ENCODE assay signal across 17 cellular contexts in the genomic region with DNA sequence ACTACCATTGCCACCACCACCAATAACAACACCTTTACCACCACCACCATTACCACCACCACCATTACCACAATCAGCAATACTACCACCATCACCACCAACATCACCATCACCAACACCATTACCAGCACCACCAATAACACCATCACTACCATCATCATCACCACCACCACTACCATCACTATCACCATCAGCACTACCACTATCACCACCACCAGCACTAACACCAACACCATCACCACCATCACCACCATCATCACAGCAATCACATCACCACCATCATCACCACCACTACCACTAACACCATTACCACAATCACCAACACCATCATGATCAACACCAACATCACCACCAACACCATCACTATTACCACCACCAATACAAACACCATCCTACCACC.
DNase-seq lines count a peak whose midpoint lies in the region; ATAC-seq, FAIRE-seq and TF ChIP-seq lines count a peak whose summit lies in the region.
"Had no signal": no experiment of that assay in that cellular context is flagged by ENCODE, and none has a peak within 500 bp of the region (broad histone marks: within the 10 kb centered on the region; RNA-seq: fewer than 3 reads in every experiment).

No MANE protein-coding gene starts in this region.

- TF ChIP-seq RAD21 in IMR-90 (IDR thresholded peaks at IDR 0.05; ENCODE audit: low read length): no peak

- H3K36me3 ChIP-seq in IMR-90 (ENCODE audit: control insufficient read depth, insufficient read depth, low read length) (no peaks in the 10 kb centered on the region), trophoblast cell (ENCODE audit: control insufficient read depth in 1 of 2, insufficient read depth in 2 of 2, low read length in 2 of 2) (no peaks in the 10 kb centered on the region), small intestine (ENCODE audit: control insufficient read depth in 2 of 2, insufficient read depth in 2 of 2, low read length in 2 of 2) (no peaks in the 10 kb centered on the region)
- H3K36me3 ChIP-seq: BLaER1, HAP-1 had no signal

- H3K9me3 ChIP-seq in IMR-90 (ENCODE audit: control insufficient read depth, insufficient read depth, low read length) (peaks cover 1% of the 10 kb centered on the region; the same call in 1 of the 2 replicates), trophoblast cell (ENCODE audit: insufficient read depth, low read depth, low read length) (peaks cover 5% of the 10 kb centered on the region), small intestine (ENCODE audit: control insufficient read depth, low read depth) (no peaks in the 10 kb centered on the region)
- H3K9me3 ChIP-seq: BLaER1, HAP-1 had no signal

- in situ Hi-C loops in IMR-90 (cut with MboI; ENCODE audit: low sequenced_read_pairs): no loop called here

- no peak overlapping the region for H2BK20ac ChIP-seq in IMR-90 (ENCODE audit: low read depth, low read length)

- H2BK120ac ChIP-seq in IMR-90 (ENCODE audit: low read depth, low read length) (no peak overlapping the region), trophoblast cell (ENCODE audit: insufficient read depth, low read length, poor library complexity) (no peak overlapping the region)

- ATAC-seq in IMR-90 (ENCODE audit: low read depth) (no peak), GM19324 (IDR thresholded peaks at IDR 0.05; ENCODE audit: low FRiP score, unreplicated experiment) (no peak)

- H4K91ac ChIP-seq in IMR-90 (ENCODE audit: insufficient read depth, low read depth, low read length) (no peak overlapping the region), trophoblast cell (ENCODE audit: low read depth, low read length) (no peak overlapping the region)

- POLR2A ChIA-PET in IMR-90 (lab: Charles Lee; ENCODE audit: unreplicated experiment): no interaction called here

- H3K4me3 ChIP-seq in IMR-90 (ENCODE audit: insufficient read depth, low read depth, low read length) (no peak overlapping the region), trophoblast cell (ENCODE audit: low read depth, low read length) (peak overlapping the region; percentile 36), small intestine (ENCODE audit: low read depth in 1 of 2, low read length in 2 of 2) (no peak overlapping the region)
- H3K4me3 ChIP-seq: BLaER1, HAP-1 had no signal

- DNase-seq in activated effector memory CD4-positive, alpha-beta T cell treated with anti-CD3 and anti-CD28 coated beads, Interleukin-2, amount 50 U/mL, for 16 hours: peak; percentile 0
- no peak for DNase-seq in activated effector memory CD4-positive, alpha-beta T cell treated with Interleukin-2 at 50 U/mL for 16 hours
- DNase-seq in IMR-90: no peak
- no peak for DNase-seq in trophoblast cell
- DNase-seq in small intestine: no peak
- no peak for DNase-seq in NCI-H2227 (lab: John Stamatoyannopoulos, UW; ENCODE audit: unreplicated experiment)
- DNase-seq: 8988T; CD4-positive, alpha-beta memory T cell; DMS153; DMS79; GDM1; GOT3 had no signal

- no peaks in the 10 kb centered on the region for H3K4me1 ChIP-seq in IMR-90 (ENCODE audit: control insufficient read depth, insufficient read depth, low read length)
- no peaks in the 10 kb centered on the region for H3K4me1 ChIP-seq in trophoblast cell (ENCODE audit: control insufficient read depth in 1 of 2, insufficient read depth in 2 of 2, low read length in 2 of 2)
- H3K4me1 ChIP-seq in small intestine (ENCODE audit: control insufficient read depth in 2 of 2, insufficient read depth in 1 of 2, low read depth in 1 of 2, low read length in 1 of 2): no peaks in the 10 kb centered on the region
- H3K4me1 ChIP-seq: HAP-1 had no signal

- H3K79me2 ChIP-seq in trophoblast cell (ENCODE audit: control insufficient read depth, insufficient read depth, low read length, poor library complexity): no peaks in the 10 kb centered on the region

- H3K23ac ChIP-seq in IMR-90 (ENCODE audit: low read depth, low read length) (no peak overlapping the region), trophoblast cell (ENCODE audit: low read length) (peak overlapping the region; percentile 30)

- H3K4me2 ChIP-seq in IMR-90 (ENCODE audit: low read depth, low read length): no peak overlapping the region
- no peak overlapping the region for H3K4me2 ChIP-seq in trophoblast cell (ENCODE audit: low read length)
- H3K4me2 ChIP-seq: BLaER1 had no signal

- no peak overlapping the region for H2BK15ac ChIP-seq in IMR-90 (ENCODE audit: low read depth, low read length)

- intact Hi-C loops in IMR-90 (cut with micrococcal nuclease): no loop called here

- H3K9me1 ChIP-seq in IMR-90 (ENCODE audit: insufficient read depth, low read length): no peaks in the 10 kb centered on the region

- no peak overlapping the region for H2AK5ac ChIP-seq in IMR-90 (ENCODE audit: low read depth, low read length)
- no peak overlapping the region for H2AK5ac ChIP-seq in trophoblast cell (ENCODE audit: low read length)

- no TSS peak for BruUV-seq in IMR-90 (replicated peaks; lab: Mats Ljungman, UMichigan)

- no peak overlapping the region for H3K9ac ChIP-seq in IMR-90 (ENCODE audit: low read depth, low read length)
- H3K9ac ChIP-seq in trophoblast cell (ENCODE audit: low read length): no peak overlapping the region
- H3K9ac ChIP-seq: BLaER1 had no signal

- H4K5ac ChIP-seq in IMR-90 (ENCODE audit: low read depth, low read length): no peak overlapping the region

- H3K27ac ChIP-seq in IMR-90 (ENCODE audit: insufficient read depth, low read length): no peak overlapping the region
- H3K27ac ChIP-seq in trophoblast cell (ENCODE audit: low read depth, low read length): no peak overlapping the region
- H3K27ac ChIP-seq in small intestine (ENCODE audit: low read depth in 1 of 2, low read length in 1 of 2): no peak overlapping the region
- H3K27ac ChIP-seq: BLaER1 had no signal

- H3K56ac ChIP-seq in IMR-90 (ENCODE audit: extremely low read depth, insufficient read depth, low read length): no peak overlapping the region

- no peak overlapping the region for H4K12ac ChIP-seq in trophoblast cell (ENCODE audit: low read depth, low read length)

- H2BK12ac ChIP-seq in trophoblast cell (ENCODE audit: low read length): no peak overlapping the region

- no peak overlapping the region for H3K18ac ChIP-seq in IMR-90 (ENCODE audit: low read depth, low read length)
- no peak overlapping the region for H3K18ac ChIP-seq in trophoblast cell (ENCODE audit: low read length)

- no peak overlapping the region for H3K4ac ChIP-seq in IMR-90 (ENCODE audit: low read depth, low read length)
- no peak overlapping the region for H3K4ac ChIP-seq in trophoblast cell (ENCODE audit: low read depth, low read length)

- CTCF ChIA-PET in IMR-90 (lab: Yijun Ruan, JAX): no interaction called here

- H3K79me1 ChIP-seq in IMR-90 (ENCODE audit: low read depth in 1 of 2, low read length in 2 of 2): no peaks in the 10 kb centered on the region
- no peaks in the 10 kb centered on the region for H3K79me1 ChIP-seq in trophoblast cell (ENCODE audit: low read length)

- no peaks in the 10 kb centered on the region for H4K20me1 ChIP-seq in IMR-90 (ENCODE audit: insufficient read depth, low read length)
- H4K20me1 ChIP-seq: BLaER1 had no signal

- no peak for FAIRE-seq in small intestine (lab: Jason Lieb, UNC)
- FAIRE-seq: GM12892, GM18507 had no signal

- H2BK5ac ChIP-seq in IMR-90 (ENCODE audit: low read depth, low read length, poor library complexity, severe bottlenecking) (peak overlapping the region; percentile 70), trophoblast cell (ENCODE audit: low read depth, low read length, poor library complexity) (no peak overlapping the region)

- H3K14ac ChIP-seq in IMR-90 (replicated peaks; ENCODE audit: low read depth, low read length) (no peak overlapping the region), trophoblast cell (ENCODE audit: low read length) (no peak overlapping the region)

- peak overlapping the region; percentile 58 for H2AFZ ChIP-seq in IMR-90 (replicated peaks; ENCODE audit: low read length, poor library complexity)
- H2AFZ ChIP-seq in trophoblast cell (ENCODE audit: insufficient read depth, low read length, poor library complexity): no peak overlapping the region

- H3K27me3 ChIP-seq in IMR-90 (ENCODE audit: control insufficient read depth, insufficient read depth, low read length) (no peaks in the 10 kb centered on the region), trophoblast cell (ENCODE audit: insufficient read depth, low read length) (no peaks in the 10 kb centered on the region), small intestine (ENCODE audit: control insufficient read depth in 2 of 2, insufficient read depth in 2 of 2, low read length in 2 of 2) (no peaks in the 10 kb centered on the region)
- H3K27me3 ChIP-seq: BLaER1 had no signal

- no peak for TF ChIP-seq POLR2A in IMR-90 (IDR thresholded peaks at IDR 0.05; ENCODE audit: low read depth, low read length)

- H2AK9ac ChIP-seq in IMR-90 (replicated peaks; ENCODE audit: low read depth, low read length, poor library complexity): no peak overlapping the region

- H4K8ac ChIP-seq in IMR-90 (ENCODE audit: low read depth in 2 of 2, low read length in 2 of 2) (no peak overlapping the region), trophoblast cell (ENCODE audit: low read depth, low read length) (no peak overlapping the region)

- dilution Hi-C loops in IMR-90 (cut with HindIII; ENCODE audit: low sequenced_read_pairs, unreplicated experiment): no loop called here

- no peak for TF ChIP-seq CTCF in IMR-90 (conservative IDR thresholded peaks at IDR 0.05; ENCODE audit: low read depth, low read length)

TF ChIP-seq in IMR-90, 13 proteins besides CTCF, POLR2A, EP300 and RAD21 (continues in another document):
- TF ChIP-seq RFX5 (IDR thresholded peaks at IDR 0.05; ENCODE audit: low read depth, low read length): no peak
- TF ChIP-seq MAZ (IDR thresholded peaks at IDR 0.05; ENCODE audit: borderline replicate concordance, low read depth, low read length): no peak
- TF ChIP-seq MAFK (IDR thresholded peaks at IDR 0.05; ENCODE audit: low read depth, low read length): no peak
- TF ChIP-seq FOS (IDR thresholded peaks at IDR 0.05; ENCODE audit: low read depth, low read length): no peak
- TF ChIP-seq RCOR1 (IDR thresholded peaks at IDR 0.05; ENCODE audit: insufficient replicate concordance, low read length): no peak
- no peak for TF ChIP-seq CHD1 (IDR thresholded peaks at IDR 0.05; ENCODE audit: low read depth, low read length)
- TF ChIP-seq, protein P1, sequence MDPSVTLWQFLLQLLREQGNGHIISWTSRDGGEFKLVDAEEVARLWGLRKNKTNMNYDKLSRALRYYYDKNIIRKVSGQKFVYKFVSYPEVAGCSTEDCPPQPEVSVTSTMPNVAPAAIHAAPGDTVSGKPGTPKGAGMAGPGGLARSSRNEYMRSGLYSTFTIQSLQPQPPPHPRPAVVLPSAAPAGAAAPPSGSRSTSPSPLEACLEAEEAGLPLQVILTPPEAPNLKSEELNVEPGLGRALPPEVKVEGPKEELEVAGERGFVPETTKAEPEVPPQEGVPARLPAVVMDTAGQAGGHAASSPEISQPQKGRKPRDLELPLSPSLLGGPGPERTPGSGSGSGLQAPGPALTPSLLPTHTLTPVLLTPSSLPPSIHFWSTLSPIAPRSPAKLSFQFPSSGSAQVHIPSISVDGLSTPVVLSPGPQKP (IDR thresholded peaks at IDR 0.05; ENCODE audit: borderline replicate concordance, low read depth, low read length): no peak
